In genomic region chr2:590214-591175, GRCh38 we compare ENCODE assay signal across 20 cellular contexts.
"Had no signal": no experiment of that assay in that cellular context is flagged by ENCODE, and none has a peak within 500 bp of the region (broad histone marks: within the 10 kb centered on the region; RNA-seq: fewer than 3 reads in every experiment).

No MANE protein-coding gene starts in this region.

- H3K9me3 ChIP-seq: esophagus muscularis mucosa, gastroesophageal sphincter, neutrophil, thyroid gland had no signal

- H3K27ac ChIP-seq: dorsolateral prefrontal cortex, epithelial cell of prostate, esophagus muscularis mucosa, gastroesophageal sphincter, neutrophil, thyroid gland had no signal

- H3K36me3 ChIP-seq: esophagus muscularis mucosa, gastroesophageal sphincter, neutrophil, thyroid gland had no signal

- ATAC-seq: gastroesophageal sphincter; left cardiac atrium; naive thymus-derived CD4-positive, alpha-beta T cell; right cardiac atrium had no signal

- H3K27me3 ChIP-seq: dorsolateral prefrontal cortex, thyroid gland had no signal

- DNase-seq: cortex of kidney; dorsolateral prefrontal cortex; effector memory CD4-positive, alpha-beta T cell; foreskin fibroblast; glutamatergic neuron; left cardiac atrium; mammary epithelial cell; naive thymus-derived CD4-positive, alpha-beta T cell; nephron progenitor cell; posterior cingulate gyrus; right cardiac atrium; stimulated activated CD4-positive, alpha-beta T cell treated with anti-CD3 and anti-CD28 coated beads, Interleukin-2, amount 100 ng/mL, for 48 hours; stimulated activated naive CD4-positive, alpha-beta T cell treated with Interleukin-2 at 50 U/mL for 16 hours; thyroid gland had no signal

- H3K9me3 Mint-ChIP-seq: naive thymus-derived CD4-positive, alpha-beta T cell; nephron progenitor cell; type B pancreatic cell had no signal

- H3K27ac Mint-ChIP-seq: naive thymus-derived CD4-positive, alpha-beta T cell; nephron progenitor cell; type B pancreatic cell had no signal

- H3K4me3 ChIP-seq: dorsolateral prefrontal cortex, esophagus muscularis mucosa, gastroesophageal sphincter, smooth muscle cell, thyroid gland had no signal

- H3K4me3 Mint-ChIP-seq: naive thymus-derived CD4-positive, alpha-beta T cell; nephron progenitor cell; type B pancreatic cell had no signal

- H3K36me3 Mint-ChIP-seq: naive thymus-derived CD4-positive, alpha-beta T cell; type B pancreatic cell had no signal
